Comparison of ENCODE assay signal across 1 cellular context in genomic region chr5:158154226-158155005, GRCh38.
TF ChIP-seq lines count a peak whose summit lies in the region.

No MANE protein-coding gene starts in this region.

TF ChIP-seq in GM23338, 12 proteins besides CTCF, POLR2A, EP300 and RAD21 (continued from another document):
- TF ChIP-seq ETS1 (IDR thresholded peaks at IDR 0.05) (no peak), ZNF331 (CRISPR knock-in tag; IDR thresholded peaks at IDR 0.05; ENCODE audit: low read depth) (no peak), JUNB (IDR thresholded peaks at IDR 0.05; ENCODE audit: unreplicated experiment) (no peak), NANOG (IDR thresholded peaks at IDR 0.05; ENCODE audit: borderline replicate concordance) (no peak), EZH2 (IDR thresholded peaks at IDR 0.05; ENCODE audit: low read depth, unreplicated experiment) (no peak), EZH2phosphoT487 (IDR thresholded peaks at IDR 0.05; ENCODE audit: unreplicated experiment) (no peak), CREB1 (CRISPR knock-in tag; IDR thresholded peaks at IDR 0.05; ENCODE audit: low read depth) (no peak), STAT1 (IDR thresholded peaks at IDR 0.05; ENCODE audit: unreplicated experiment) (no peak)
